12 cellular contexts compared by ENCODE assay signal in the genomic region with DNA sequence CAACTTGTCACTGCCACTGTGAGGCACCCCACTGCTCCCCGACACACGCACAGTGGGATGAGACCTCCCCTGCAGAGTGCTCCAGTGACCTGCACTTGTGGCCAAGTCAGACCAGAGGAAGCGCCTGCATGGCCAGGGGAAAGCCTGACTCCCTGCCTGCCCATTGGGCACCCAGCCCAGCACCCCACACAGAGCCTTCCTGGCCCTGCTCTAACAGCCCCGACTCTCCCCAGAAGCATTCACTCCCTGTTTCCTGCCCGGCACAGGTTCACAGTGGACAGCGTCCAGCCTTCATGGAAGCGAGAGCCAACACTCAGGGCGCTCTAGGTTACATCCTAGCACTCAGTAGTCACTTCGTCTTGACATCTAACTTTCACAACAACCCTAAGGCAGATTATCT. TPM values are rescaled to one million over a fixed set of nuclear protein-coding genes. Genes with fewer than 3 reads are reported as not detected.
DNase-seq lines count a peak whose midpoint lies in the region; ATAC-seq and TF ChIP-seq lines count a peak whose summit lies in the region.
"Had no signal": no experiment of that assay in that cellular context is flagged by ENCODE, and none has a peak within 500 bp of the region (broad histone marks: within the 10 kb centered on the region; RNA-seq: fewer than 3 reads in every experiment).

No MANE protein-coding gene starts in this region.

- peaks cover 8% of the 10 kb centered on the region for H3K36me3 Mint-ChIP-seq in neural progenitor cell
- H3K36me3 Mint-ChIP-seq in natural killer cell treated with Interleukin-12 subunit alpha and Interleukin-12 subunit beta and Interleukin-15 and Interleukin-18, amount 100 ng/mL, for 72 hours: no peaks in the 10 kb centered on the region

- H3K27me3 Mint-ChIP-seq in neural progenitor cell (ENCODE audit: insufficient read depth, low read depth): no peaks in the 10 kb centered on the region
- peaks cover 4 to 6% of the 10 kb centered on the region in 2 donors for H3K27me3 Mint-ChIP-seq in natural killer cell treated with Interleukin-12 subunit alpha and Interleukin-12 subunit beta and Interleukin-15 and Interleukin-18, amount 100 ng/mL, for 72 hours

- ATAC-seq in Right ventricle myocardium inferior: peak; percentile 21
- ATAC-seq in Right ventricle myocardium superior (ENCODE audit: poor library complexity): peak; percentile 47
- ATAC-seq in HG03432 (IDR thresholded peaks at IDR 0.05; ENCODE audit: unreplicated experiment): no peak
- no peak for ATAC-seq in natural killer cell treated with Interleukin-12 subunit alpha and Interleukin-12 subunit beta and Interleukin-15 and Interleukin-18, amount 100 ng/mL, for 72 hours
- ATAC-seq: PC-3 had no signal

- peaks cover 13% of the 10 kb centered on the region for H3F3A ChIP-seq in neural progenitor cell (ENCODE audit: low read depth)

- H3K4me2 ChIP-seq in neural progenitor cell: no peak overlapping the region

- H3K4me1 Mint-ChIP-seq in neural progenitor cell: peaks cover 12% of the 10 kb centered on the region
- peaks cover 0 to 4% of the 10 kb centered on the region in 2 donors for H3K4me1 Mint-ChIP-seq in natural killer cell treated with Interleukin-12 subunit alpha and Interleukin-12 subunit beta and Interleukin-15 and Interleukin-18, amount 100 ng/mL, for 72 hours (ENCODE audit: low read depth in 2 of 2)

- H4K20me1 ChIP-seq in neural progenitor cell (ENCODE audit: low read depth): no peaks in the 10 kb centered on the region

- peak overlapping the region; percentile 6 for H3K4me3 Mint-ChIP-seq in neural progenitor cell
- no peak overlapping the region for H3K4me3 Mint-ChIP-seq in natural killer cell treated with Interleukin-12 subunit alpha and Interleukin-12 subunit beta and Interleukin-15 and Interleukin-18, amount 100 ng/mL, for 72 hours

- no peaks in the 10 kb centered on the region for H3K27me3 ChIP-seq in neural progenitor cell

- no peak overlapping the region for H3K4me3 ChIP-seq in neural progenitor cell

- peaks cover 13% of the 10 kb centered on the region for H3K4me1 ChIP-seq in neural progenitor cell

- no peak overlapping the region for H3K9ac ChIP-seq in neural progenitor cell

- no peak overlapping the region for H3K27ac ChIP-seq in neural progenitor cell
- H3K27ac ChIP-seq: 22Rv1 had no signal

- no peak overlapping the region for H3K27ac Mint-ChIP-seq in neural progenitor cell
- H3K27ac Mint-ChIP-seq in natural killer cell treated with Interleukin-12 subunit alpha and Interleukin-12 subunit beta and Interleukin-15 and Interleukin-18, amount 100 ng/mL, for 72 hours: no peak overlapping the region

- H2AFZ ChIP-seq in neural progenitor cell (replicated peaks): no peak overlapping the region

- H3K9me3 ChIP-seq in neural progenitor cell (ENCODE audit: low read depth): no peaks in the 10 kb centered on the region

- intact Hi-C loops in Right ventricle myocardium inferior (cut with DNase I) (no loop called here), cardiac septum (cut with DNase I) (no loop called here), Right ventricle myocardium superior (cut with DNase I) (no loop called here)

- no peaks in the 10 kb centered on the region for H3K9me3 Mint-ChIP-seq in neural progenitor cell
- no peaks in the 10 kb centered on the region for H3K9me3 Mint-ChIP-seq in natural killer cell treated with Interleukin-12 subunit alpha and Interleukin-12 subunit beta and Interleukin-15 and Interleukin-18, amount 100 ng/mL, for 72 hours

- no peak for DNase-seq in Right ventricle myocardium inferior (ENCODE audit: missing footprints)
- no peak for DNase-seq in cardiac septum (ENCODE audit: low spot score)
- peak; percentile 37 for DNase-seq in Right ventricle myocardium superior
- DNase-seq in neural progenitor cell (ENCODE audit: low spot score): no peak
- no peak for DNase-seq in activated naive CD4-positive, alpha-beta T cell (lab: John Stamatoyannopoulos, UW)
- DNase-seq in NCI-H2029 treated with DMSO at 0.1 percent for 48 hours (lab: John Stamatoyannopoulos, UW): no peak
- DNase-seq in natural killer cell treated with Interleukin-12 subunit alpha and Interleukin-12 subunit beta and Interleukin-15 and Interleukin-18, amount 100 ng/mL, for 72 hours (ENCODE audit: low spot score): no peak
- DNase-seq: NCI-H1436 treated with DMSO at 0.1 percent for 48 hours, NCI-H2107, PC-3 had no signal

- H3K36me3 ChIP-seq in neural progenitor cell: no peaks in the 10 kb centered on the region

- H3K79me2 ChIP-seq in neural progenitor cell (ENCODE audit: low read depth): no peaks in the 10 kb centered on the region

- no peak for TF ChIP-seq CTCF in neural progenitor cell (IDR thresholded peaks at IDR 0.05)

RNA-seq across cellular contexts. Expression of a gene that starts 27.8 kb away (rescaled TPM):
- total RNA-seq in Right ventricle myocardium inferior (255 TPM), cardiac septum (242 TPM), Right ventricle myocardium superior (215 TPM), neural progenitor cell (ENCODE audit: low replicate concordance) (0.15 and 1.8 TPM in 2 replicates)
- total RNA-seq in natural killer cell treated with Interleukin-12 subunit alpha and Interleukin-12 subunit beta and Interleukin-15 and Interleukin-18, amount 100 ng/mL, for 72 hours: 1 to 10 TPM in 1 of 2 donors, under 1 TPM in 1; 0.33 to 1.7 TPM
- total RNA-seq: PC-3 had no signal

Comparison
In these comparisons a context has a peak if more than half of its experiments do, and no peak if none do; other contexts are left out.
1. ATAC-seq: peak in Right ventricle myocardium inferior (single experiment) and Right ventricle myocardium superior (single experiment); none in HG03432 (single experiment) and natural killer cell treated with Interleukin-12 subunit alpha and Interleukin-12 subunit beta and Interleukin-15 and Interleukin-18, amount 100 ng/mL, for 72 hours (0 of 2).
2. RNA of a gene that starts 27.8 kb away (total RNA-seq): 255 TPM in Right ventricle myocardium inferior (single experiment), 242 TPM in cardiac septum (single experiment) and 215 TPM in Right ventricle myocardium superior (single experiment); 0.33 to 1.7 TPM in natural killer cell treated with Interleukin-12 subunit alpha and Interleukin-12 subunit beta and Interleukin-15 and Interleukin-18, amount 100 ng/mL, for 72 hours and 0.15 to 1.8 TPM in neural progenitor cell; every median in the first group is over 10 times any median in the second.